ENCODE assay signal across 18 cellular contexts in genomic region chr21:39537571-39537970, GRCh38.
DNase-seq lines count a peak whose midpoint lies in the region; ATAC-seq, FAIRE-seq and TF ChIP-seq lines count a peak whose summit lies in the region.
"Had no signal": no experiment of that assay in that cellular context is flagged by ENCODE, and none has a peak within 500 bp of the region (broad histone marks: within the 10 kb centered on the region; RNA-seq: fewer than 3 reads in every experiment).

No MANE protein-coding gene starts in this region.

- H3K27ac ChIP-seq in HepG2 (ENCODE audit: extremely low read length, insufficient read depth, low read length) (no peak overlapping the region), right lobe of liver (no peak overlapping the region)
- H3K27ac ChIP-seq: SJSA1 had no signal

- POLR2A ChIA-PET in HepG2 (lab: Yijun Ruan, JAX) = no interaction called here

- in situ Hi-C loops in HepG2 (cut with HindIII; ENCODE audit: extremely low pct_ligation_motif_present, low pct_unique_long_range_greater_than_20kb) = no loop called here

- H3K9me3 Mint-ChIP-seq in activated T-cell treated with anti-CD3 and anti-CD28 coated beads, Interleukin-2, amount 50 U/mL, for 4 hours = no peaks in the 10 kb centered on the region

- no peaks in the 10 kb centered on the region for H3K36me3 Mint-ChIP-seq in activated T-cell treated with anti-CD3 and anti-CD28 coated beads, Interleukin-2, amount 50 U/mL, for 4 hours (ENCODE audit: insufficient read depth)

- H3K27me3 Mint-ChIP-seq in activated T-cell treated with anti-CD3 and anti-CD28 coated beads, Interleukin-2, amount 50 U/mL, for 4 hours (ENCODE audit: low read depth) = peaks cover 14% of the 10 kb centered on the region

- H2AFZ ChIP-seq in HepG2 (ENCODE audit: low read length) = no peak overlapping the region

- ATAC-seq in HepG2 (no peak), right lobe of liver (no peak), esophagus mucosa (peak; percentile 94), GM18520 (IDR thresholded peaks at IDR 0.05; ENCODE audit: unreplicated experiment) (no peak), HG02840 (IDR thresholded peaks at IDR 0.05; ENCODE audit: low FRiP score, unreplicated experiment) (no peak)
- ATAC-seq in activated T-cell treated with anti-CD3 and anti-CD28 coated beads, Interleukin-2, amount 50 U/mL, for 4 hours = no peak

- H3K4me3 ChIP-seq in HepG2 (replicated peaks in 1 of 3; ENCODE audit: insufficient read depth in 1 of 3, low read depth in 2 of 3, low read length in 3 of 3) (no peak overlapping the region), right lobe of liver (no peak overlapping the region)
- H3K4me3 ChIP-seq: SJSA1 had no signal

- no peak overlapping the region for H3K9ac ChIP-seq in HepG2 (ENCODE audit: insufficient read depth, low read depth, low read length)

- H4K20me1 ChIP-seq in HepG2 (ENCODE audit: insufficient read depth, low read length) = no peaks in the 10 kb centered on the region

- no peak overlapping the region for H3K4me2 ChIP-seq in HepG2 (ENCODE audit: low read depth, low read length)

- no peak for TF ChIP-seq EP300 in HepG2 (IDR thresholded peaks at IDR 0.05; ENCODE audit: low read depth in 2 of 2, low read length in 2 of 2)
- TF ChIP-seq EP300 in HepG2 (CRISPR knock-in tag; IDR thresholded peaks at IDR 0.05; ENCODE audit: borderline replicate concordance) = no peak

- TF ChIP-seq POLR2A in HepG2 (IDR thresholded peaks at IDR 0.05; ENCODE audit: insufficient read depth in 1 of 2, low read depth in 2 of 2, low read length in 2 of 2) (no peak), right lobe of liver (IDR thresholded peaks at IDR 0.05) (no peak)

- CTCF ChIA-PET in HepG2 (lab: Yijun Ruan, JAX; ENCODE audit: low intra/inter-chr PET ratio, low total read pairs) = no interaction called here

- H3K9me3 ChIP-seq in HepG2 (ENCODE audit: low read length) = no peaks in the 10 kb centered on the region
- no peaks in the 10 kb centered on the region for H3K9me3 ChIP-seq in right lobe of liver
- H3K9me3 ChIP-seq: SJSA1 had no signal

- H3K36me3 ChIP-seq in HepG2 (replicated peaks in 1 of 2; ENCODE audit: control insufficient read depth in 1 of 2, insufficient read depth in 2 of 2, low read length in 2 of 2) (no peaks in the 10 kb centered on the region), right lobe of liver (no peaks in the 10 kb centered on the region)
- H3K36me3 ChIP-seq: SJSA1 had no signal

- no peak overlapping the region for H3K4me3 Mint-ChIP-seq in activated T-cell treated with anti-CD3 and anti-CD28 coated beads, Interleukin-2, amount 50 U/mL, for 4 hours

- no peaks in the 10 kb centered on the region for H3K27me3 ChIP-seq in HepG2 (ENCODE audit: control insufficient read depth in 1 of 2, insufficient read depth in 2 of 2, low read length in 2 of 2)
- H3K27me3 ChIP-seq in right lobe of liver = no peaks in the 10 kb centered on the region
- H3K27me3 ChIP-seq: SJSA1 had no signal

- TF ChIP-seq RAD21 in HepG2 (CRISPR knock-in tag; IDR thresholded peaks at IDR 0.05) = no peak

- TF ChIP-seq CTCF in HepG2 (CRISPR knock-in tag; IDR thresholded peaks at IDR 0.05) (no peak), right lobe of liver (IDR thresholded peaks at IDR 0.05) (no peak)

- BruUV-seq in HepG2 (replicated peaks; lab: Mats Ljungman, UMichigan) = no TSS peak

- H3K4me1 Mint-ChIP-seq in activated T-cell treated with anti-CD3 and anti-CD28 coated beads, Interleukin-2, amount 50 U/mL, for 4 hours (ENCODE audit: low read depth) = no peaks in the 10 kb centered on the region

- no peaks in the 10 kb centered on the region for H3K4me1 ChIP-seq in HepG2 (ENCODE audit: insufficient read depth, low read length)
- H3K4me1 ChIP-seq in right lobe of liver = no peaks in the 10 kb centered on the region
- H3K4me1 ChIP-seq: SJSA1 had no signal

- intact Hi-C loops in HepG2 (cut with micrococcal nuclease; ENCODE audit: unreplicated experiment) (no loop called here), right lobe of liver (cut with DNase I) (no loop called here)

- DNase-seq in HepG2 (ENCODE audit: low spot score) (no peak), right lobe of liver (no peak), iPS-NIHi7 (ENCODE audit: extremely low spot score) (peak; percentile 64)
- DNase-seq in activated T-cell treated with anti-CD3 and anti-CD28 coated beads, Interleukin-2, amount 50 U/mL, for 4 hours = no peak
- DNase-seq in stimulated activated CD4-positive, alpha-beta T cell treated with anti-CD3 and anti-CD28 coated beads, Interleukin-4, amount 100 ng/mL, for 24 hours = no peak
- DNase-seq: 8988T, C1 segment of cervical spinal cord, DMS153, MM.1S, NCI-H187 treated with DMSO at 0.1 percent for 48 hours, NCI-H510A treated with DMSO at 0.1 percent for 48 hours had no signal

- FAIRE-seq in HepG2 (lab: Jason Lieb, UNC) = no peak
- FAIRE-seq: G401.6, GM12891, GM19239 had no signal

- no peaks in the 10 kb centered on the region for H3K79me2 ChIP-seq in HepG2 (ENCODE audit: insufficient read depth, low read length)

- whole genome bisulfite sequencing in HepG2 (ENCODE audit: low lambda C conversion rate) = 7% methylated on average over 1 of the region's 1 CpG
- WGBS in right lobe of liver (ENCODE audit: insufficient coverage, low coverage, low lambda C conversion rate, missing lambda C conversion rate) = 26% methylated on average over 1 of the region's 1 CpG

TF ChIP-seq in HepG2, 621 proteins besides CTCF, POLR2A, EP300 and RAD21 (continues in another document):
- TF ChIP-seq NFAT5 (CRISPR knock-in tag; IDR thresholded peaks at IDR 0.05) (no peak), MAFF (IDR thresholded peaks at IDR 0.05; ENCODE audit: low read depth, low read length) (0 out of 2 replicates have a peak, but pooled peaks have one; percentile 6), NAIF1 (CRISPR knock-in tag; IDR thresholded peaks at IDR 0.05; ENCODE audit: borderline replicate concordance) (no peak), ZBTB44 (CRISPR knock-in tag; IDR thresholded peaks at IDR 0.05) (no peak), FOXP4 (CRISPR knock-in tag; IDR thresholded peaks at IDR 0.05) (no peak), ATF7 (IDR thresholded peaks at IDR 0.05) (no peak), ATF7 (CRISPR knock-in tag; IDR thresholded peaks at IDR 0.05) (no peak)
